Comparison of ENCODE assay signal across 13 cellular contexts in genomic region chr17:65155622-65156021, GRCh38. TPM values are rescaled to one million over a fixed set of nuclear protein-coding genes. Genes with fewer than 3 reads are reported as not detected.
A peak's percentile ranks its signal among the peaks of the same experiment; 100 is the strongest.
DNase-seq lines count a peak whose midpoint lies in the region; ATAC-seq and TF ChIP-seq lines count a peak whose summit lies in the region.
"Had no signal": no experiment of that assay in that cellular context is flagged by ENCODE, and none has a peak within 500 bp of the region (broad histone marks: within the 10 kb centered on the region; RNA-seq: fewer than 3 reads in every experiment).

No MANE protein-coding gene starts in this region.

- H3K4me3 Mint-ChIP-seq in activated CD4-positive, alpha-beta T cell treated with anti-CD3 and anti-CD28 coated beads, Interleukin-2, amount 10 ng/mL, durations not matched to agents 24 days and 14 days, result no peak overlapping the region
- no peak overlapping the region for H3K4me3 Mint-ChIP-seq in activated naive CD8-positive, alpha-beta T cell treated with anti-CD3 and anti-CD28 coated beads, Interleukin-2, amount 50 U/mL, for 24 hours

- DNase-seq in activated CD4-positive, alpha-beta T cell treated with anti-CD3 and anti-CD28 coated beads, Interleukin-2, amount 10 ng/mL, durations not matched to agents 24 days and 14 days, result no peak
- no peak for DNase-seq in activated CD4-positive, alpha-beta T cell treated with anti-CD3 and anti-CD28 coated beads, Interleukin-2, amount 50 U/mL, for 1 hour
- no peak for DNase-seq in transverse colon
- no peak for DNase-seq in Right ventricle myocardium superior
- no peak for DNase-seq in activated naive CD8-positive, alpha-beta T cell treated with anti-CD3 and anti-CD28 coated beads, Interleukin-2, amount 50 U/mL, for 24 hours
- DNase-seq in stimulated activated CD4-positive, alpha-beta T cell treated with anti-CD3 and anti-CD28 coated beads, Interleukin-2, amount 100 ng/mL, for 24 hours, result no peak
- DNase-seq: activated T-cell treated with anti-CD3 and anti-CD28 coated beads, Interleukin-2, amount 50 U/mL, for 72 hours; NCI-H1436 treated with DMSO at 0.1 percent for 48 hours; sigmoid colon; uterus had no signal

- H3K9me3 Mint-ChIP-seq in activated CD4-positive, alpha-beta T cell treated with anti-CD3 and anti-CD28 coated beads, Interleukin-2, amount 10 ng/mL, durations not matched to agents 24 days and 14 days, result no peaks in the 10 kb centered on the region
- no peaks in the 10 kb centered on the region for H3K9me3 Mint-ChIP-seq in activated naive CD8-positive, alpha-beta T cell treated with anti-CD3 and anti-CD28 coated beads, Interleukin-2, amount 50 U/mL, for 24 hours
- H3K9me3 Mint-ChIP-seq: activated T-cell treated with anti-CD3 and anti-CD28 coated beads, Interleukin-2, amount 50 U/mL, for 72 hours had no signal

- TF ChIP-seq CTCF in transverse colon (IDR thresholded peaks at IDR 0.05), result no peak

- intact Hi-C loops in activated CD4-positive, alpha-beta T cell treated with anti-CD3 and anti-CD28 coated beads, Interleukin-2, amount 10 ng/mL, durations not matched to agents 24 days and 14 days (cut with micrococcal nuclease), result loop anchor here (1.0 kb wide), 1 partner anchor 26 kb away; no protein-coding TSS in a partner anchor
- intact Hi-C loops in transverse colon (cut with DNase I; ENCODE audit: low total_unique reads) (no loop called here), Right ventricle myocardium superior (cut with DNase I) (no loop called here)

- H3K4me1 ChIP-seq in transverse colon, result peaks cover 0 to 26% (median 14%) of the 10 kb centered on the region in 4 donors
- H3K4me1 ChIP-seq: uterus had no signal

- in situ Hi-C loops in transverse colon (cut with MboI; ENCODE audit: low pct_ligation_motif_present in 1 of 4, low pct_unique_long_range_greater_than_20kb in 1 of 4, low sequenced_read_pairs in 3 of 4), result no loop called here

- peak overlapping the region; percentile 78 to 80 (median 79) for H3K27ac ChIP-seq in transverse colon
- H3K27ac ChIP-seq: sigmoid colon, uterus had no signal

- no peak for TF ChIP-seq POLR2A in transverse colon (IDR thresholded peaks at IDR 0.05)

- no peak overlapping the region for H3K4me3 ChIP-seq in transverse colon
- H3K4me3 ChIP-seq: mucosa of descending colon, sigmoid colon, uterus had no signal

- peaks cover 2% of the 10 kb centered on the region for H3K36me3 Mint-ChIP-seq in activated CD4-positive, alpha-beta T cell treated with anti-CD3 and anti-CD28 coated beads, Interleukin-2, amount 10 ng/mL, durations not matched to agents 24 days and 14 days (ENCODE audit: low read depth)
- no peaks in the 10 kb centered on the region for H3K36me3 Mint-ChIP-seq in activated naive CD8-positive, alpha-beta T cell treated with anti-CD3 and anti-CD28 coated beads, Interleukin-2, amount 50 U/mL, for 24 hours (ENCODE audit: low read depth)

- no peaks in the 10 kb centered on the region for H3K9me3 ChIP-seq in transverse colon
- H3K9me3 ChIP-seq: mucosa of descending colon, sigmoid colon, uterus had no signal

- WGBS in transverse colon (ENCODE audit: low coverage in 1 of 2), 2 donors, result 16 to 33% methylated on average over 1 to 2 of the region's 2 CpGs

- no peak for TF ChIP-seq EP300 in transverse colon (IDR thresholded peaks at IDR 0.05; ENCODE audit: low read depth)

- H3K4me1 Mint-ChIP-seq in activated CD4-positive, alpha-beta T cell treated with anti-CD3 and anti-CD28 coated beads, Interleukin-2, amount 10 ng/mL, durations not matched to agents 24 days and 14 days, result peaks cover 14% of the 10 kb centered on the region
- H3K4me1 Mint-ChIP-seq in activated naive CD8-positive, alpha-beta T cell treated with anti-CD3 and anti-CD28 coated beads, Interleukin-2, amount 50 U/mL, for 24 hours, result peaks cover 13% of the 10 kb centered on the region

- ATAC-seq in HG02623 (IDR thresholded peaks at IDR 0.05; ENCODE audit: unreplicated experiment) (peak; percentile 34), HG03575 (IDR thresholded peaks at IDR 0.05; ENCODE audit: extremely low read depth, insufficient number of reproducible peaks, low FRiP score, unreplicated experiment) (peak; percentile 13), Right ventricle myocardium superior (ENCODE audit: poor library complexity) (no peak)
- ATAC-seq in activated naive CD8-positive, alpha-beta T cell treated with anti-CD3 and anti-CD28 coated beads, Interleukin-2, amount 50 U/mL, for 24 hours, result no peak

- H3K27me3 ChIP-seq in transverse colon, result no peaks in the 10 kb centered on the region
- H3K27me3 ChIP-seq: sigmoid colon, uterus had no signal

- H3K36me3 ChIP-seq in transverse colon, result no peaks in the 10 kb centered on the region
- H3K36me3 ChIP-seq: uterus had no signal

- H3K27me3 Mint-ChIP-seq in activated CD4-positive, alpha-beta T cell treated with anti-CD3 and anti-CD28 coated beads, Interleukin-2, amount 10 ng/mL, durations not matched to agents 24 days and 14 days, result peaks cover 12% of the 10 kb centered on the region
- no peaks in the 10 kb centered on the region for H3K27me3 Mint-ChIP-seq in activated naive CD8-positive, alpha-beta T cell treated with anti-CD3 and anti-CD28 coated beads, Interleukin-2, amount 50 U/mL, for 24 hours

- H3K27ac Mint-ChIP-seq in activated CD4-positive, alpha-beta T cell treated with anti-CD3 and anti-CD28 coated beads, Interleukin-2, amount 10 ng/mL, durations not matched to agents 24 days and 14 days, result peak overlapping the region; percentile 48
- H3K27ac Mint-ChIP-seq in activated naive CD8-positive, alpha-beta T cell treated with anti-CD3 and anti-CD28 coated beads, Interleukin-2, amount 50 U/mL, for 24 hours, result no peak overlapping the region
- H3K27ac Mint-ChIP-seq: activated T-cell treated with anti-CD3 and anti-CD28 coated beads, Interleukin-2, amount 50 U/mL, for 72 hours had no signal

RNA-seq across cellular contexts. Expression of gene RGS9, which starts 18.5 kb away (rescaled TPM):
- 2.2 and 3.1 TPM in 2 replicates for total RNA-seq in activated CD4-positive, alpha-beta T cell treated with anti-CD3 and anti-CD28 coated beads, Interleukin-2, amount 10 ng/mL, durations not matched to agents 24 days and 14 days
- total RNA-seq in transverse colon (10 to 100 TPM in 1 of 4 donors, 1 to 10 TPM in 2, not detected in 1; 2.6 to 10.6 (median 7.8) TPM), Right ventricle myocardium superior (2.4 TPM)

Comparison
In these comparisons a context has a peak if more than half of its experiments do, and no peak if none do; other contexts are left out.
1. ATAC-seq: peak in HG02623 (single experiment) and HG03575 (single experiment); none in Right ventricle myocardium superior (single experiment) and activated naive CD8-positive, alpha-beta T cell treated with anti-CD3 and anti-CD28 coated beads, Interleukin-2, amount 50 U/mL, for 24 hours (single experiment).